Comparison of ENCODE assay signal across 18 cellular contexts in the genomic region with DNA sequence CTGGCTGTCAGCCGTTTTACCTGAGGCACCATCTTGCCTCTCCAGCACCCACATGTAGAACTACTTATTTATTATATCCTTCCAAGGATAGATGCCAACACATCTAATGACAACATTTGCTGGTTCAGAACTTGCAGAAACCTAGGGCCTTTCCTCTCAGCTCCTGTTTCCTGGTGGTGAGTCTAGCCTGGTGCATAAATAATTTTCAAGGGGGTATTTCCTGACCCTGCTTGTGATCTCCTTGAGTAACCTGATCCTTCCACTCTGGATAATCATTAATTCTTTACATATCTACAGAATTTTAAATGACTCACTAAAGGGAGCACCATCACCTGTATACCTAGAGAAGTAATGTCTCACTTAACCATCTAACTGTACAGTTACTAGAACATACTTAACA.
DNase-seq lines count a peak whose midpoint lies in the region; ATAC-seq and TF ChIP-seq lines count a peak whose summit lies in the region.
"Had no signal": no experiment of that assay in that cellular context is flagged by ENCODE, and none has a peak within 500 bp of the region (broad histone marks: within the 10 kb centered on the region; RNA-seq: fewer than 3 reads in every experiment).

No MANE protein-coding gene starts in this region.

- intact Hi-C loops in Calu3 (cut with micrococcal nuclease; ENCODE audit: unreplicated experiment), result no loop called here

- no peak overlapping the region for H2BK15ac ChIP-seq in mesenchymal stem cell (ENCODE audit: low read depth, poor library complexity, severe bottlenecking)

- H3K36me3 ChIP-seq in mesenchymal stem cell (ENCODE audit: control insufficient read depth in 1 of 2, insufficient read depth in 2 of 2, low read depth in 1 of 2, low read length in 2 of 2), result no peaks in the 10 kb centered on the region
- H3K36me3 ChIP-seq: BLaER1 treated with 17β-estradiol and CSF1 and Interleukin-3, amounts not matched to agents 10 nM and 100 nM; HAP-1 had no signal

- no peak overlapping the region for H4K8ac ChIP-seq in mesenchymal stem cell (ENCODE audit: low read length)

- TF ChIP-seq CTCF in Calu3 (IDR thresholded peaks at IDR 0.05; ENCODE audit: unreplicated experiment), result no peak
- TF ChIP-seq CTCF in epithelial cell of proximal tubule (conservative IDR thresholded peaks at IDR 0.05; ENCODE audit: low read depth, low read length), result peak; percentile 13
- no peak for TF ChIP-seq CTCF in endothelial cell (IDR thresholded peaks at IDR 0.05; ENCODE audit: unreplicated experiment)

- no peaks in the 10 kb centered on the region for H3K9me3 Mint-ChIP-seq in Calu3 (ENCODE audit: low read depth, unreplicated experiment)
- peaks cover 0 to 4% (median 2%) of the 10 kb centered on the region in 3 donors for H3K9me3 Mint-ChIP-seq in T-cell
- H3K9me3 Mint-ChIP-seq in endothelial cell (ENCODE audit: unreplicated experiment), result no peaks in the 10 kb centered on the region
- H3K9me3 Mint-ChIP-seq in activated naive CD4-positive, alpha-beta T cell treated with anti-CD3 and anti-CD28 coated beads, Interleukin-2, amount 10 ng/mL, durations not matched to agents 7 days and 5 days, result no peaks in the 10 kb centered on the region

- no peak overlapping the region for H2BK12ac ChIP-seq in mesenchymal stem cell (ENCODE audit: low read length in 2 of 2)

- H2AK5ac ChIP-seq in mesenchymal stem cell (ENCODE audit: low read length, severe bottlenecking), result no peak overlapping the region

- no peak overlapping the region for H3K4ac ChIP-seq in mesenchymal stem cell (ENCODE audit: low read depth in 1 of 2, low read length in 2 of 2)

- no peak overlapping the region for H3K9ac ChIP-seq in mesenchymal stem cell (ENCODE audit: low read length)
- H3K9ac ChIP-seq: BLaER1 treated with 17β-estradiol and CSF1 and Interleukin-3, amounts not matched to agents 10 nM and 100 nM had no signal

- CTCF ChIA-PET in Calu3 (lab: Charles Lee) (no interaction called here), T-cell (lab: Charles Lee) (interaction anchor here in 1 of 2 donors (0.6 kb wide), 1 partner anchor 309 kb away, joined by 3 read pairs; no protein-coding TSS in a partner anchor)
- CTCF ChIA-PET in activated naive CD4-positive, alpha-beta T cell treated with anti-CD3 and anti-CD28 coated beads, Interleukin-2, amount 10 ng/mL, durations not matched to agents 7 days and 5 days (lab: Charles Lee), result no interaction called here

- H3K4me3 Mint-ChIP-seq in Calu3 (ENCODE audit: low read depth, unreplicated experiment), result no peak overlapping the region
- no peak overlapping the region for H3K4me3 Mint-ChIP-seq in T-cell
- no peak overlapping the region for H3K4me3 Mint-ChIP-seq in endothelial cell (ENCODE audit: unreplicated experiment)
- H3K4me3 Mint-ChIP-seq in activated naive CD4-positive, alpha-beta T cell treated with anti-CD3 and anti-CD28 coated beads, Interleukin-2, amount 10 ng/mL, durations not matched to agents 7 days and 5 days, result no peak overlapping the region
- H3K4me3 Mint-ChIP-seq: B cell; CD8-positive, alpha-beta T cell; IgD-negative memory B cell had no signal

- H3K27ac ChIP-seq in mesenchymal stem cell (ENCODE audit: low read length, poor library complexity, severe bottlenecking), result peak overlapping the region; percentile 28
- H3K27ac ChIP-seq: BLaER1 treated with 17β-estradiol and CSF1 and Interleukin-3, amounts not matched to agents 10 nM and 100 nM had no signal

- no peak overlapping the region for H2BK120ac ChIP-seq in mesenchymal stem cell (ENCODE audit: low read depth, low read length)

- no TSS peak for BruUV-seq in Calu3 (replicated peaks; lab: Mats Ljungman, UMichigan)

- H3K36me3 Mint-ChIP-seq in Calu3 (ENCODE audit: insufficient read depth, unreplicated experiment) (no peaks in the 10 kb centered on the region), T-cell (no peaks in the 10 kb centered on the region), endothelial cell (ENCODE audit: low read depth, unreplicated experiment) (no peaks in the 10 kb centered on the region)
- H3K36me3 Mint-ChIP-seq in activated naive CD4-positive, alpha-beta T cell treated with anti-CD3 and anti-CD28 coated beads, Interleukin-2, amount 10 ng/mL, durations not matched to agents 7 days and 5 days, result no peaks in the 10 kb centered on the region
- H3K36me3 Mint-ChIP-seq: CD8-positive, alpha-beta T cell; IgD-negative memory B cell had no signal

- H2AFZ ChIP-seq in mesenchymal stem cell (ENCODE audit: low read depth, low read length), result no peak overlapping the region

- H4K91ac ChIP-seq in mesenchymal stem cell (ENCODE audit: low read length), result no peak overlapping the region

- H3K4me3 ChIP-seq in epithelial cell of proximal tubule (ENCODE audit: low read depth, low read length) (no peak overlapping the region), mesenchymal stem cell (ENCODE audit: insufficient read depth in 1 of 2, low read depth in 1 of 2, low read length in 2 of 2) (no peak overlapping the region)
- H3K4me3 ChIP-seq: BLaER1 treated with 17β-estradiol and CSF1 and Interleukin-3, amounts not matched to agents 10 nM and 100 nM; HAP-1 had no signal

- whole genome bisulfite sequencing in mesenchymal stem cell, result 96% methylated on average over 1 of the region's 1 CpG

- H3K27ac Mint-ChIP-seq in Calu3 (ENCODE audit: unreplicated experiment) (no peak overlapping the region), T-cell (no peak overlapping the region), endothelial cell (ENCODE audit: unreplicated experiment) (no peak overlapping the region)
- no peak overlapping the region for H3K27ac Mint-ChIP-seq in activated naive CD4-positive, alpha-beta T cell treated with anti-CD3 and anti-CD28 coated beads, Interleukin-2, amount 10 ng/mL, durations not matched to agents 7 days and 5 days
- H3K27ac Mint-ChIP-seq: B cell; CD8-positive, alpha-beta T cell; IgD-negative memory B cell had no signal

- DNase-seq in Calu3, result peak; percentile 7
- DNase-seq in epithelial cell of proximal tubule (ENCODE audit: low read depth), result no peak
- DNase-seq in mesenchymal stem cell, result no peak
- no peak for DNase-seq in T-cell
- DNase-seq in endothelial cell (ENCODE audit: low spot score), result no peak
- DNase-seq in activated naive CD4-positive, alpha-beta T cell treated with anti-CD3 and anti-CD28 coated beads, Interleukin-2, amount 10 ng/mL, durations not matched to agents 7 days and 5 days, result no peak
- DNase-seq: CD8-positive, alpha-beta T cell; DMS79 treated with DMSO at 0.1 percent for 48 hours; GF-D8; Karpas-422; KBM-7 had no signal

- POLR2A ChIA-PET in T-cell (lab: Charles Lee), result no interaction called here

- no peaks in the 10 kb centered on the region for H3K27me3 Mint-ChIP-seq in Calu3 (ENCODE audit: unreplicated experiment)
- H3K27me3 Mint-ChIP-seq in T-cell, result no peaks in the 10 kb centered on the region
- no peaks in the 10 kb centered on the region for H3K27me3 Mint-ChIP-seq in endothelial cell (ENCODE audit: unreplicated experiment)
- H3K27me3 Mint-ChIP-seq in activated naive CD4-positive, alpha-beta T cell treated with anti-CD3 and anti-CD28 coated beads, Interleukin-2, amount 10 ng/mL, durations not matched to agents 7 days and 5 days, result no peaks in the 10 kb centered on the region
- H3K27me3 Mint-ChIP-seq: B cell, IgD-negative memory B cell had no signal

- H3K27me3 ChIP-seq in mesenchymal stem cell (ENCODE audit: control insufficient read depth in 1 of 2, insufficient read depth in 1 of 2, low read length in 2 of 2), result no peaks in the 10 kb centered on the region
- H3K27me3 ChIP-seq: BLaER1 treated with 17β-estradiol and CSF1 and Interleukin-3, amounts not matched to agents 10 nM and 100 nM had no signal

- H3K9me3 ChIP-seq in mesenchymal stem cell (ENCODE audit: control insufficient read depth, low read length), result no peaks in the 10 kb centered on the region
- H3K9me3 ChIP-seq: BLaER1 treated with 17β-estradiol and CSF1 and Interleukin-3, amounts not matched to agents 10 nM and 100 nM; HAP-1 had no signal

- H3K18ac ChIP-seq in mesenchymal stem cell (ENCODE audit: low read depth in 1 of 2, low read length in 2 of 2), result no peak overlapping the region

- H3K79me1 ChIP-seq in mesenchymal stem cell (replicated peaks; ENCODE audit: low read length, poor library complexity, severe bottlenecking), result no peaks in the 10 kb centered on the region

- no peak overlapping the region for H3K4me2 ChIP-seq in mesenchymal stem cell (ENCODE audit: low read length, poor library complexity, severe bottlenecking)
- H3K4me2 ChIP-seq: BLaER1 treated with 17β-estradiol and CSF1 and Interleukin-3, amounts not matched to agents 10 nM and 100 nM had no signal

- ATAC-seq in GM18907 (IDR thresholded peaks at IDR 0.05; ENCODE audit: unreplicated experiment) (peak; percentile 47), GM18520 (IDR thresholded peaks at IDR 0.05; ENCODE audit: unreplicated experiment) (no peak), T-cell (replicated peaks in 1 of 4) (no peak)
- ATAC-seq: CD8-positive, alpha-beta T cell; HepG2 had no signal

- H2BK5ac ChIP-seq in mesenchymal stem cell (ENCODE audit: low read depth, low read length, poor library complexity, severe bottlenecking), result no peak overlapping the region

- peaks cover 2% of the 10 kb centered on the region for H3K4me1 ChIP-seq in mesenchymal stem cell (ENCODE audit: control insufficient read depth, insufficient read depth, low read depth, low read length)
- H3K4me1 ChIP-seq: BLaER1 treated with 17β-estradiol and CSF1 and Interleukin-3, amounts not matched to agents 10 nM and 100 nM; HAP-1 had no signal

- no peak overlapping the region for H3K23ac ChIP-seq in mesenchymal stem cell (ENCODE audit: low read length in 2 of 2)

- H3K4me1 Mint-ChIP-seq in Calu3 (ENCODE audit: low read depth, unreplicated experiment) (peaks cover 33% of the 10 kb centered on the region), T-cell (no peaks in the 10 kb centered on the region), endothelial cell (ENCODE audit: unreplicated experiment) (no peaks in the 10 kb centered on the region)
- no peaks in the 10 kb centered on the region for H3K4me1 Mint-ChIP-seq in activated naive CD4-positive, alpha-beta T cell treated with anti-CD3 and anti-CD28 coated beads, Interleukin-2, amount 10 ng/mL, durations not matched to agents 7 days and 5 days
- H3K4me1 Mint-ChIP-seq: B cell, IgD-negative memory B cell had no signal

- no peak overlapping the region for H3K14ac ChIP-seq in mesenchymal stem cell (ENCODE audit: low read length in 2 of 2)
